1 cellular context compared by ENCODE assay signal in genomic region chr10:17644485-17644964, GRCh38.
TF ChIP-seq lines count a peak whose summit lies in the region.

No MANE protein-coding gene starts in this region.

TF ChIP-seq in HepG2, 621 proteins besides CTCF, POLR2A, EP300 and RAD21 (continued from another document and continues in another):
- TF ChIP-seq ZNF503 (CRISPR knock-in tag; IDR thresholded peaks at IDR 0.05) (no peak), TEAD2 (CRISPR knock-in tag; IDR thresholded peaks at IDR 0.05) (no peak), ZNF547 (CRISPR knock-in tag; IDR thresholded peaks at IDR 0.05) (no peak), SRY (CRISPR knock-in tag; IDR thresholded peaks at IDR 0.05) (no peak), NR2F6 (IDR thresholded peaks at IDR 0.05) (no peak), NR2F6 (CRISPR knock-in tag; IDR thresholded peaks at IDR 0.05) (no peak), ZNF230 (CRISPR knock-in tag; IDR thresholded peaks at IDR 0.05) (no peak), ZFX (CRISPR knock-in tag; IDR thresholded peaks at IDR 0.05; ENCODE audit: low read depth) (peak; percentile 25), GTF3A (CRISPR knock-in tag; conservative IDR thresholded peaks at IDR 0.05) (no peak), E2F1 (CRISPR knock-in tag; IDR thresholded peaks at IDR 0.05) (no peak), ZNF24 (IDR thresholded peaks at IDR 0.05) (no peak), ZFY (CRISPR knock-in tag; IDR thresholded peaks at IDR 0.05) (peak; percentile 34), ZNF317 (CRISPR knock-in tag; IDR thresholded peaks at IDR 0.05) (0 out of 2 replicates have a peak, but pooled peaks have one; percentile 4), GPBP1L1 (CRISPR knock-in tag; IDR thresholded peaks at IDR 0.05) (no peak), ZSCAN29 (CRISPR knock-in tag; conservative IDR thresholded peaks at IDR 0.05) (no peak), REST (IDR thresholded peaks at IDR 0.05; ENCODE audit: borderline replicate concordance in 1 of 2, low read depth in 1 of 2, low read length in 2 of 2) (no peak), ARHGAP35 (CRISPR knock-in tag; IDR thresholded peaks at IDR 0.05; ENCODE audit: borderline replicate concordance) (no peak), JDP2 (CRISPR knock-in tag; IDR thresholded peaks at IDR 0.05; ENCODE audit: borderline replicate concordance) (no peak), MYPOP (CRISPR knock-in tag; IDR thresholded peaks at IDR 0.05) (peak; percentile 31; the same call in 1 of the 2 replicates), ZBTB20 (CRISPR knock-in tag; IDR thresholded peaks at IDR 0.05; ENCODE audit: borderline replicate concordance, low read depth) (0 out of 2 replicates have a peak, but pooled peaks have one; percentile 43), ATF7 (IDR thresholded peaks at IDR 0.05) (no peak), ATF7 (CRISPR knock-in tag; IDR thresholded peaks at IDR 0.05) (no peak), E2F5 (CRISPR knock-in tag; conservative IDR thresholded peaks at IDR 0.05) (no peak), ZMYM3 (CRISPR knock-in tag; IDR thresholded peaks at IDR 0.05) (no peak), MAF1 (CRISPR knock-in tag; IDR thresholded peaks at IDR 0.05; ENCODE audit: borderline replicate concordance) (no peak), FOXM1 (CRISPR knock-in tag; IDR thresholded peaks at IDR 0.05) (no peak), ZNF337 (CRISPR knock-in tag; IDR thresholded peaks at IDR 0.05; ENCODE audit: borderline replicate concordance, low read depth) (no peak), PHF21A (CRISPR knock-in tag; IDR thresholded peaks at IDR 0.05) (no peak), ZNF280B (CRISPR knock-in tag; IDR thresholded peaks at IDR 0.05; ENCODE audit: borderline replicate concordance) (no peak), SOX6 (IDR thresholded peaks at IDR 0.05) (no peak), SOX6 (CRISPR knock-in tag; IDR thresholded peaks at IDR 0.05) (no peak), ZNF704 (CRISPR knock-in tag; IDR thresholded peaks at IDR 0.05; ENCODE audit: borderline replicate concordance) (no peak), TBX3 (IDR thresholded peaks at IDR 0.05; ENCODE audit: borderline replicate concordance) (no peak), ZMAT3 (CRISPR knock-in tag; conservative IDR thresholded peaks at IDR 0.05) (0 out of 2 replicates have a peak, but pooled peaks have one; percentile 40), NFYB (CRISPR knock-in tag; IDR thresholded peaks at IDR 0.05) (no peak), ARID5B (CRISPR knock-in tag; IDR thresholded peaks at IDR 0.05) (no peak), ZFP91 (CRISPR knock-in tag; IDR thresholded peaks at IDR 0.05; ENCODE audit: borderline replicate concordance) (0 out of 2 replicates have a peak, but pooled peaks have one; percentile 52), ZNF800 (CRISPR knock-in tag; IDR thresholded peaks at IDR 0.05) (no peak), ZNF724P (CRISPR knock-in tag; IDR thresholded peaks at IDR 0.05; ENCODE audit: borderline replicate concordance) (no peak), HIVEP1 (CRISPR knock-in tag; IDR thresholded peaks at IDR 0.05) (no peak)
